ENCODE assay signal across 8 cellular contexts in the genomic region with DNA sequence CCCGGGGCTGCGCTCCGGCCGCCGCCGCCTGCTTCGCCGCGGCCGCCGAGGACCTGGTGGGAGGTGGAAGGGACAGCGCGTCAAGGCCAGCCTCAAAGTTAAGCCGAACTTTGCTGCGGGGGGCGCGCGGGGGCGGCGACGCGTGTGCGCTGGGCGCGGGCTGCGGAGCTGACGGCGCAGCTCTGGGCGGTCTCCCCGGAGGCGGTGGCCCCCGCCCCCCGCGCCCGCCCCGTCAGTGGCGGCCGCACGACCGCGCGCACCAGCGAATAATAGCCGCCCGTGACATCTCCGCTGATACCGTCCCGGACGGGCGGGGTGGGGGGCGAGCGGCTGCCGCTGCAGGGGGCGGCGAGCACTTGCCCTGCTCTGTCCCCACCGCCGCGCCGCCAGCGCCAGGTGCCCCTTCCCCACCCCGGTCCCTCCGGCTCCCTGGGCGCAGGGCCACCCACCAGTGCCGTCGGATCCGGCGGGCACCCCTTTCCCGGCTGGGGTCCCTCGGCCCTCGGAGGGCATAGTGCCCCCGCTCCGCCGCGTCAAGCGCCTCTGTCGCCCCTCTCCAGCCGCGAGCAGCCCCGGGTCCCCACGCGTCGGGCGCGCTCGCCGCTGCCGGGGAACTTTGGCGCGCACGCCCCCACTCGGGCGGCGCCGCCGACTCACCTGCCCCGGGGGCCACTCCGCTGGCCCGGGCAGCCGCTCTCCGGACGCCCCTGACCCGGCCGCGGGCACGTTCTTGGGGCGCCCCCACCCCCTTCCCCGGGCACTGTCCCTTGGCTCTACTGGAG. TPM values are rescaled to one million over a fixed set of nuclear protein-coding genes. Genes with fewer than 3 reads are reported as not detected.
DNase-seq lines count a peak whose midpoint lies in the region; ATAC-seq and TF ChIP-seq lines count a peak whose summit lies in the region.

No MANE protein-coding gene starts in this region.

- DNase-seq in NCI-H748 (lab: John Stamatoyannopoulos, UW; ENCODE audit: unreplicated experiment), result peak; percentile 46
- DNase-seq in NCI-H748 treated with DMSO at 0.1 percent for 48 hours (lab: John Stamatoyannopoulos, UW), result no peak
- peak in 2 of 3 donors; percentile 29 to 49 for DNase-seq in Peyer's patch
- no peak for DNase-seq in coronary artery (ENCODE audit: low spot score)
- DNase-seq in naive thymus-derived CD4-positive, alpha-beta T cell, result peak in 5 of 9 donors; percentile 36 to 59 (median 48)
- DNase-seq in GOT3 (lab: John Stamatoyannopoulos, UW), result no peak
- no peak for DNase-seq in SK-N-DZ (ENCODE audit: low spot score)

- peaks cover 0 to 3% of the 10 kb centered on the region in 2 donors for H3K27me3 ChIP-seq in Peyer's patch
- H3K27me3 ChIP-seq in naive thymus-derived CD4-positive, alpha-beta T cell (ENCODE audit: control insufficient read depth in 2 of 2, insufficient read depth in 2 of 2, low read length in 2 of 2), result no peaks in the 10 kb centered on the region

- peak overlapping the region in 7 of 10 donors; percentile 23 to 83 (median 67) for H3K4me3 Mint-ChIP-seq in naive thymus-derived CD4-positive, alpha-beta T cell

- H3K27ac ChIP-seq in Peyer's patch (peak overlapping the region; percentile 69 to 92 (median 82)), coronary artery (peak overlapping the region; percentile 3 to 78)
- peak overlapping the region; percentile 96 for H3K27ac ChIP-seq in naive thymus-derived CD4-positive, alpha-beta T cell (ENCODE audit: low read depth, low read length)

- peak overlapping the region in 1 of 9 donors; percentile 99 for H3K27ac Mint-ChIP-seq in naive thymus-derived CD4-positive, alpha-beta T cell

- peak; percentile 41 for ATAC-seq in naive thymus-derived CD4-positive, alpha-beta T cell
- no peak for ATAC-seq in HG03378 (IDR thresholded peaks at IDR 0.05; ENCODE audit: unreplicated experiment)

- TF ChIP-seq POLR2A in Peyer's patch (IDR thresholded peaks at IDR 0.05), result no peak

- H3K4me1 ChIP-seq in Peyer's patch, result peaks cover 0 to 16% (median 4%) of the 10 kb centered on the region in 4 donors
- H3K4me1 ChIP-seq in naive thymus-derived CD4-positive, alpha-beta T cell (ENCODE audit: control insufficient read depth in 2 of 2, insufficient read depth in 2 of 2, low read length in 2 of 2), result peaks cover 21 to 22% of the 10 kb centered on the region in 2 donors

- peaks cover 0 to 12% (median 0%) of the 10 kb centered on the region in 5 donors for H3K27me3 Mint-ChIP-seq in naive thymus-derived CD4-positive, alpha-beta T cell

- intact Hi-C loops in naive thymus-derived CD4-positive, alpha-beta T cell (cut with micrococcal nuclease), result loop anchor here (5.0 to 10.0 kb wide), 5 partner anchors 60 to 1078 kb away; a partner anchor contains a TSS

- POLR2A ChIA-PET in naive thymus-derived CD4-positive, alpha-beta T cell (lab: Charles Lee), result interaction anchor here (1.2 to 16.2 kb wide), 5 partner anchors 10 to 122 kb away, joined by 5 to 886 read pairs (median 24); no protein-coding TSS in a partner anchor

- no peaks in the 10 kb centered on the region for H3K36me3 ChIP-seq in Peyer's patch
- H3K36me3 ChIP-seq in naive thymus-derived CD4-positive, alpha-beta T cell (ENCODE audit: control insufficient read depth in 2 of 3, insufficient read depth in 3 of 3, low read length in 3 of 3), result peaks cover 0 to 35% (median 0%) of the 10 kb centered on the region in 3 experiments

- H3K9me3 ChIP-seq in Peyer's patch, result no peaks in the 10 kb centered on the region
- H3K9me3 ChIP-seq in naive thymus-derived CD4-positive, alpha-beta T cell (ENCODE audit: control insufficient read depth in 2 of 3, low read length in 3 of 3), result no peaks in the 10 kb centered on the region

- CTCF ChIA-PET in naive thymus-derived CD4-positive, alpha-beta T cell (lab: Charles Lee), result interaction anchor here (1.3 kb wide), 1 partner anchor 20 kb away, joined by 5 read pairs; no protein-coding TSS in a partner anchor

- TF ChIP-seq CTCF in Peyer's patch (IDR thresholded peaks at IDR 0.05) (no peak), coronary artery (IDR thresholded peaks at IDR 0.05) (no peak)

- H3K9me3 Mint-ChIP-seq in naive thymus-derived CD4-positive, alpha-beta T cell, result peaks cover 0 to 6% (median 0%) of the 10 kb centered on the region in 11 donors

- peak overlapping the region; percentile 74 to 87 (median 80) for H3K4me3 ChIP-seq in Peyer's patch
- H3K4me3 ChIP-seq in coronary artery, result peak overlapping the region; percentile 86
- peak overlapping the region; percentile 61 for H3K4me3 ChIP-seq in naive thymus-derived CD4-positive, alpha-beta T cell (ENCODE audit: low read length)

- H3K36me3 Mint-ChIP-seq in naive thymus-derived CD4-positive, alpha-beta T cell, result peaks cover 0 to 43% (median 31%) of the 10 kb centered on the region in 5 donors

- H3K4me1 Mint-ChIP-seq in naive thymus-derived CD4-positive, alpha-beta T cell, result peaks cover 16 to 33% (median 26%) of the 10 kb centered on the region in 7 donors

RNA-seq across cellular contexts. Expression of a gene that starts 0.8 kb away (rescaled TPM):
- total RNA-seq in Peyer's patch, result 1 to 10 TPM in 3 of 4 donors, under 1 TPM in 1; 0.95 to 8.3 (median 3.3) TPM
- 100 to 1,000 TPM in 3 of 5 experiments, 10 to 100 TPM in 2; 64.6 to 114 (median 104) TPM for total RNA-seq in naive thymus-derived CD4-positive, alpha-beta T cell
- polyA plus RNA-seq in naive thymus-derived CD4-positive, alpha-beta T cell, result 10 to 100 TPM; 10.5 to 24.8 TPM
- 0.96 and 1.3 TPM in 2 replicates for polyA plus RNA-seq in SK-N-DZ (2014; cell fraction: cytosol; rRNA removed)
- 0.56 and 0.67 TPM in 2 replicates for polyA plus RNA-seq in SK-N-DZ (2014; cell fraction: nucleus; rRNA removed)

RNA-seq across cellular contexts. Expression of a gene that starts 12.4 kb away (rescaled TPM):
- 1 to 10 TPM; 1.3 to 3.3 (median 2.4) TPM for total RNA-seq in Peyer's patch
- total RNA-seq in naive thymus-derived CD4-positive, alpha-beta T cell, result under 1 TPM in 4 of 5 experiments, not detected in 1; 0.12 to 0.24 (median 0.14) TPM
- under 1 TPM; 0.24 to 0.71 TPM for polyA plus RNA-seq in naive thymus-derived CD4-positive, alpha-beta T cell
- polyA plus RNA-seq in SK-N-DZ (2014; cell fraction: cytosol; rRNA removed), result 4.8 and 7.3 TPM in 2 replicates
- 6.4 and 9.9 TPM in 2 replicates for polyA plus RNA-seq in SK-N-DZ (2014; cell fraction: nucleus; rRNA removed)

Comparison
In these comparisons a context has a peak if more than half of its experiments do, and no peak if none do; other contexts are left out.
1. DNase-seq: peak in NCI-H748 (single experiment), Peyer's patch (2 of 3) and naive thymus-derived CD4-positive, alpha-beta T cell (5 of 9); none in NCI-H748 treated with DMSO at 0.1 percent for 48 hours (single experiment), coronary artery (single experiment), GOT3 (single experiment) and SK-N-DZ (single experiment).
2. H3K27ac ChIP-seq: peak in every context shown above with its lines; median percentile 96 in naive thymus-derived CD4-positive, alpha-beta T cell; 82 in Peyer's patch; 40 in coronary artery.
3. RNA of a gene that starts 0.8 kb away (total RNA-seq): 64.6 to 114 TPM in naive thymus-derived CD4-positive, alpha-beta T cell; 0.95 to 8.3 TPM in Peyer's patch; every median in the first group is over 4 times any median in the second.
4. Peak in every context shown above with its lines, with median percentiles within 50 percentile points of each other: H3K4me3 ChIP-seq.